Comparison of ENCODE assay signal across 19 cellular contexts in the genomic region with DNA sequence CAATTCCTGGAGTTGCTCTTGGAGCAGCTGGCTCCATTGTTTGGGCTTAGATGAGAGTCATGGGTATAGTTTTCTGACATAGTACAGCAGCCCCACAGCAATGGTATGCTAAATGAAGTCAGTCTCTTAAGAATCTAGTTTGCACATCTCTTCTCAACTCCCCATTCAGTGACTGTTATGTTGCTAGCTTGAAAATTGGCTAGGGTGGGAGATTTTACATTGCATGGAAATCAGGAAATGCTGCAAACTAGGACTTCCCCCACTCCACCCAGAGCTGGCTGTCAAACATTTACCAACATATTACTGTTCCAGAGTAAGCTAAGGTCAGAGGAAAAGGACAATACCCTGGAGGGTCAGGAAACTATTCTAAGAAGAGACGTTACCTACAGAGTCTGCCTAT. TPM values are rescaled to one million over a fixed set of nuclear protein-coding genes. Genes with fewer than 3 reads are reported as not detected.
DNase-seq lines count a peak whose midpoint lies in the region; ATAC-seq, FAIRE-seq and TF ChIP-seq lines count a peak whose summit lies in the region.
"Had no signal": no experiment of that assay in that cellular context is flagged by ENCODE, and none has a peak within 500 bp of the region (broad histone marks: within the 10 kb centered on the region; RNA-seq: fewer than 3 reads in every experiment).

No MANE protein-coding gene starts in this region.

- DNase-seq in A549 (ENCODE audit: low read depth in 1 of 2, low spot score in 1 of 2) (no peak), colonic mucosa (peak; percentile 39), right cardiac atrium (no peak), NCI-H2107 treated with DMSO at 0.1 percent for 48 hours (lab: John Stamatoyannopoulos, UW; ENCODE audit: unreplicated experiment) (no peak), RWPE1 (ENCODE audit: low spot score) (no peak)
- DNase-seq: activated CD4-positive, alpha-beta T cell treated with anti-CD3 and anti-CD28 coated beads, Interleukin-2, amount 50 U/mL, for 4 hours; activated naive CD8-positive, alpha-beta T cell treated with anti-CD3 and anti-CD28 coated beads for 36 hours; activated T-cell treated with anti-CD3 and anti-CD28 coated beads, Interleukin-2, amount 50 U/mL, for 4 hours; CD8-positive, alpha-beta memory T cell; naive thymus-derived CD4-positive, alpha-beta T cell; NCI-H1436 treated with DMSO at 0.1 percent for 48 hours; NCI-H510A treated with DMSO at 0.1 percent for 48 hours; stimulated activated CD4-positive, alpha-beta T cell treated with anti-CD3 and anti-CD28 coated beads, Interleukin-4, amount 100 ng/mL, for 1 hour; tibial artery had no signal

- no peaks in the 10 kb centered on the region for H3K36me3 Mint-ChIP-seq in nephron (ENCODE audit: low read depth)
- H3K36me3 Mint-ChIP-seq: activated naive CD8-positive, alpha-beta T cell treated with anti-CD3 and anti-CD28 coated beads for 36 hours; CD8-positive, alpha-beta memory T cell; naive thymus-derived CD4-positive, alpha-beta T cell had no signal

- H3K27me3 Mint-ChIP-seq in nephron (ENCODE audit: low read depth), result peaks cover 7% of the 10 kb centered on the region

- TF ChIP-seq POLR2A in A549 (IDR thresholded peaks at IDR 0.05; ENCODE audit: low read length), result no peak

- H3K4me1 ChIP-seq in A549 (peaks cover 8% of the 10 kb centered on the region; the same call in 1 of the 3 replicates), colonic mucosa (no peaks in the 10 kb centered on the region), right cardiac atrium (ENCODE audit: control insufficient read depth, insufficient read depth, low read length) (no peaks in the 10 kb centered on the region)
- H3K4me1 ChIP-seq: tibial artery had no signal

- intact Hi-C loops in colonic mucosa (cut with DNase I), result no loop called here
- intact Hi-C loops in right cardiac atrium (cut with DNase I), result no loop called here

- peak overlapping the region; percentile 29 for H3K4me2 ChIP-seq in A549

- H3K4me3 ChIP-seq in A549 (no peak overlapping the region), colonic mucosa (no peak overlapping the region), right cardiac atrium (ENCODE audit: low read length) (no peak overlapping the region)
- H3K4me3 ChIP-seq: cardiac muscle cell, tibial artery had no signal

- TF ChIP-seq RAD21 in A549 (conservative IDR thresholded peaks at IDR 0.05 in 1 of 2, IDR thresholded peaks at IDR 0.05 in 1 of 2), result no peak

- no peak for FAIRE-seq in A549 (lab: Jason Lieb, UNC)
- FAIRE-seq: A204.1 had no signal

- peaks cover 9% of the 10 kb centered on the region for H3K4me1 Mint-ChIP-seq in nephron
- H3K4me1 Mint-ChIP-seq: activated naive CD8-positive, alpha-beta T cell treated with anti-CD3 and anti-CD28 coated beads for 36 hours; CD8-positive, alpha-beta memory T cell had no signal

- H3K27ac Mint-ChIP-seq in nephron, result peak overlapping the region in 2 of 3 experiments; percentile 37 to 83
- H3K27ac Mint-ChIP-seq: activated naive CD8-positive, alpha-beta T cell treated with anti-CD3 and anti-CD28 coated beads for 36 hours; CD8-positive, alpha-beta memory T cell; naive thymus-derived CD4-positive, alpha-beta T cell had no signal

- no peak overlapping the region for H3K9ac ChIP-seq in colonic mucosa (ENCODE audit: low read depth in 2 of 2, low read length in 2 of 2)

- no peak for TF ChIP-seq CTCF in A549 (IDR thresholded peaks at IDR 0.05)
- no peak for TF ChIP-seq CTCF in colonic mucosa (IDR thresholded peaks at IDR 0.05)
- TF ChIP-seq CTCF in nephron (IDR thresholded peaks at IDR 0.05; ENCODE audit: unreplicated experiment in 3 of 3), result no peak
- no peak for TF ChIP-seq CTCF in RWPE1 (conservative IDR thresholded peaks at IDR 0.05; ENCODE audit: low read depth)

- H3K36me3 ChIP-seq in colonic mucosa, result no peaks in the 10 kb centered on the region
- H3K36me3 ChIP-seq: cardiac muscle cell, tibial artery had no signal

- CTCF ChIA-PET in A549 (lab: Yijun Ruan, JAX), result interaction anchor here (1.0 to 1.4 kb wide), 2 partner anchors 13 to 278 kb away, joined by 3 read pairs; no protein-coding TSS in a partner anchor
- CTCF ChIA-PET in RWPE1 (lab: Yijun Ruan, JAX), result interaction anchor here (0.7 kb wide), 1 partner anchor 9 kb away, joined by 3 read pairs; no protein-coding TSS in a partner anchor

- no peak overlapping the region for H3K4me3 Mint-ChIP-seq in nephron
- H3K4me3 Mint-ChIP-seq: activated naive CD8-positive, alpha-beta T cell treated with anti-CD3 and anti-CD28 coated beads for 36 hours; activated T-cell treated with anti-CD3 and anti-CD28 coated beads, Interleukin-2, amount 50 U/mL, for 4 hours; CD8-positive, alpha-beta memory T cell; naive thymus-derived CD4-positive, alpha-beta T cell had no signal

- H3K9me3 ChIP-seq in A549 (no peaks in the 10 kb centered on the region), colonic mucosa (no peaks in the 10 kb centered on the region), right cardiac atrium (ENCODE audit: control insufficient read depth, low read length) (no peaks in the 10 kb centered on the region)
- H3K9me3 ChIP-seq: tibial artery had no signal

- H3K27ac ChIP-seq in A549 (no peak overlapping the region), colonic mucosa (peak overlapping the region; percentile 42), right cardiac atrium (ENCODE audit: low read length) (peak overlapping the region; percentile 72), RWPE1 (no peak overlapping the region)
- H3K27ac ChIP-seq: cardiac muscle cell, tibial artery had no signal

- H3K27me3 ChIP-seq in colonic mucosa (no peaks in the 10 kb centered on the region), right cardiac atrium (ENCODE audit: control insufficient read depth, insufficient read depth) (no peaks in the 10 kb centered on the region)
- H3K27me3 ChIP-seq: cardiac muscle cell had no signal

- WGBS in A549 (ENCODE audit: missing lambda C conversion rate), result 6% methylated on average over 1 of the region's 1 CpG
- 23% methylated on average over 1 of the region's 1 CpG for WGBS in right cardiac atrium

- POLR2A ChIA-PET in A549 (lab: Yijun Ruan, JAX), result no interaction called here
- POLR2A ChIA-PET in RWPE1 (lab: Yijun Ruan, JAX; ENCODE audit: low non-redundant PET), result no interaction called here

- TF ChIP-seq EP300 in A549 (IDR thresholded peaks at IDR 0.05), result no peak

- H3K9me3 Mint-ChIP-seq in nephron, result peaks cover 9% of the 10 kb centered on the region
- H3K9me3 Mint-ChIP-seq: activated naive CD8-positive, alpha-beta T cell treated with anti-CD3 and anti-CD28 coated beads for 36 hours; activated T-cell treated with anti-CD3 and anti-CD28 coated beads, Interleukin-2, amount 50 U/mL, for 4 hours; CD8-positive, alpha-beta memory T cell had no signal

- ATAC-seq in A549, result peak in 1 of 2 experiments; percentile 47; a peak in 3 of 6 replicates
- peak; percentile 72 to 90 for ATAC-seq in right cardiac atrium
- ATAC-seq in SK-N-SH treated with all-trans-retinoic acid at 6 μM for 48 hours, result no peak
- ATAC-seq in GM18873 (IDR thresholded peaks at IDR 0.05; ENCODE audit: low FRiP score, unreplicated experiment), result no peak
- ATAC-seq: activated T-cell treated with anti-CD3 and anti-CD28 coated beads, Interleukin-2, amount 50 U/mL, for 4 hours; naive thymus-derived CD4-positive, alpha-beta T cell had no signal

TF ChIP-seq in A549, 52 proteins besides CTCF, POLR2A, EP300 and RAD21 (continues in another document):
- TF ChIP-seq, protein P1, sequence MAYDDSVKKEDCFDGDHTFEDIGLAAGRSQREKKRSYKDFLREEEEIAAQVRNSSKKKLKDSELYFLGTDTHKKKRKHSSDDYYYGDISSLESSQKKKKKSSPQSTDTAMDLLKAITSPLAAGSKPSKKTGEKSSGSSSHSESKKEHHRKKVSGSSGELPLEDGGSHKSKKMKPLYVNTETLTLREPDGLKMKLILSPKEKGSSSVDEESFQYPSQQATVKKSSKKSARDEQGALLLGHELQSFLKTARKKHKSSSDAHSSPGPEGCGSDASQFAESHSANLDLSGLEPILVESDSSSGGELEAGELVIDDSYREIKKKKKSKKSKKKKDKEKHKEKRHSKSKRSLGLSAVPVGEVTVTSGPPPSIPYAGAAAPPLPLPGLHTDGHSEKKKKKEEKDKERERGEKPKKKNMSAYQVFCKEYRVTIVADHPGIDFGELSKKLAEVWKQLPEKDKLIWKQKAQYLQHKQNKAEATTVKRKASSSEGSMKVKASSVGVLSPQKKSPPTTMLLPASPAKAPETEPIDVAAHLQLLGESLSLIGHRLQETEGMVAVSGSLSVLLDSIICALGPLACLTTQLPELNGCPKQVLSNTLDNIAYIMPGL (CRISPR knock-in tag; IDR thresholded peaks at IDR 0.05; ENCODE audit: borderline replicate concordance), result no peak

TF ChIP-seq in SK-N-SH treated with all-trans-retinoic acid at 6 μM for 48 hours, 23 proteins besides CTCF, POLR2A, EP300 and RAD21:
- no peak for TF ChIP-seq ESRRG (CRISPR knock-in tag; IDR thresholded peaks at IDR 0.05)
- TF ChIP-seq SNAI2 (CRISPR knock-in tag; IDR thresholded peaks at IDR 0.05), result no peak
- TF ChIP-seq TOX (CRISPR knock-in tag; IDR thresholded peaks at IDR 0.05; ENCODE audit: borderline replicate concordance), result no peak
- no peak for TF ChIP-seq ZFP30 (CRISPR knock-in tag; IDR thresholded peaks at IDR 0.05)
- no peak for TF ChIP-seq CSDC2 (CRISPR knock-in tag; IDR thresholded peaks at IDR 0.05)

RNA-seq across cellular contexts. Expression of a gene that starts 17.6 kb away (rescaled TPM):
- 14.9 and 20.2 TPM in 2 replicates for polyA plus RNA-seq in A549 (2011; rRNA removed)
- 5.1 and 9.3 TPM in 2 replicates for polyA plus RNA-seq in A549 (2012; cell fraction: cytosol; rRNA removed)
- polyA plus RNA-seq in A549 (2012; cell fraction: nucleus; rRNA removed), result 6.8 and 8.6 TPM in 2 replicates
- 9.1 to 9.8 TPM (median 9.6 TPM) in 3 replicates for polyA plus RNA-seq in A549 (2017; fragmentation: RNase III; extraction: RNeasy Plus Mini Kit Qiagen cat#74134 plus additional on column Dnase treatment)
- 50.0 and 63.9 TPM in 2 replicates for polyA minus RNA-seq in A549 (2011; rRNA and poly(A)+ RNA removed)
- total RNA-seq in colonic mucosa, result 10 to 100 TPM; 30.9 to 56.5 TPM
- 10 to 100 TPM; 20.4 to 25.5 (median 23.5) TPM for total RNA-seq in right cardiac atrium
- polyA plus RNA-seq in right cardiac atrium, result 7.1 TPM

Comparison
In these comparisons a context has a peak if more than half of its experiments do, and no peak if none do; other contexts are left out.
1. ATAC-seq: peak in right cardiac atrium (2 of 2); none in SK-N-SH treated with all-trans-retinoic acid at 6 μM for 48 hours (single experiment) and GM18873 (single experiment).
2. H3K27ac ChIP-seq: peak in colonic mucosa (single experiment) and right cardiac atrium (single experiment); none in A549 (0 of 2) and RWPE1 (single experiment).